ENCODE assay signal across 11 cellular contexts in genomic region chr11:43547411-43547718, GRCh38.
DNase-seq lines count a peak whose midpoint lies in the region; ATAC-seq, FAIRE-seq and TF ChIP-seq lines count a peak whose summit lies in the region.
"Had no signal": no experiment of that assay in that cellular context is flagged by ENCODE, and none has a peak within 500 bp of the region (broad histone marks: within the 10 kb centered on the region; RNA-seq: fewer than 3 reads in every experiment).

No MANE protein-coding gene starts in this region.

- peak; percentile 20 for ATAC-seq in Right ventricle myocardium superior (ENCODE audit: poor library complexity)
- ATAC-seq in left ventricle myocardium superior: no peak
- peak in 3 of 4 donors; percentile 7 to 29 (median 22) for ATAC-seq in right lobe of liver
- ATAC-seq in upper lobe of right lung: peak; percentile 29
- no peak for ATAC-seq in HG03135 (IDR thresholded peaks at IDR 0.05; ENCODE audit: unreplicated experiment)
- ATAC-seq: activated naive CD4-positive, alpha-beta T cell treated with anti-CD3 and anti-CD28 coated beads, Interleukin-2, amount 50 U/mL, for 72 hours had no signal

- TF ChIP-seq POLR2A in right lobe of liver (IDR thresholded peaks at IDR 0.05): no peak

- WGBS in ectodermal cell, 2 experiments: 27 to 29% methylated on average over 26 of the region's 26 CpGs
- 0% methylated on average over 2 of the region's 26 CpGs for WGBS in right lobe of liver (ENCODE audit: insufficient coverage, low coverage, low lambda C conversion rate, missing lambda C conversion rate)
- 2 to 4% (median 4%) methylated on average over 18 to 26 of the region's 26 CpGs for WGBS in small intestine, 3 donors

- CTCF ChIA-PET in activated naive CD4-positive, alpha-beta T cell treated with anti-CD3 and anti-CD28 coated beads, Interleukin-2, amount 10 ng/mL, durations not matched to agents 7 days and 5 days (lab: Charles Lee): no interaction called here

- H3K4me1 ChIP-seq in ectodermal cell (ENCODE audit: control insufficient read depth, insufficient read depth, low read length) (no peaks in the 10 kb centered on the region), right lobe of liver (peaks cover 0 to 4% (median 0%) of the 10 kb centered on the region in 4 donors), upper lobe of right lung (peaks cover 3% of the 10 kb centered on the region), small intestine (ENCODE audit: control insufficient read depth in 2 of 2, insufficient read depth in 1 of 2, low read depth in 1 of 2, low read length in 1 of 2) (no peaks in the 10 kb centered on the region)

- no peak for FAIRE-seq in small intestine (lab: Jason Lieb, UNC)
- FAIRE-seq: GM19239 had no signal

- DNase-seq in Right ventricle myocardium superior (peak; percentile 37), left ventricle myocardium superior (no peak), right lobe of liver (no peak), upper lobe of right lung (peak; percentile 67), small intestine (no peak)
- DNase-seq in activated naive CD4-positive, alpha-beta T cell treated with anti-CD3 and anti-CD28 coated beads, Interleukin-2, amount 10 ng/mL, durations not matched to agents 7 days and 5 days: no peak
- DNase-seq: stimulated activated CD8-positive, alpha-beta memory T cell treated with anti-CD3 and anti-CD28 coated beads, Interleukin-4, amount 100 ng/mL, for 48 hours had no signal

- TF ChIP-seq CTCF in right lobe of liver (IDR thresholded peaks at IDR 0.05): no peak
- no peak for TF ChIP-seq CTCF in upper lobe of right lung (IDR thresholded peaks at IDR 0.05)

- intact Hi-C loops in Right ventricle myocardium superior (cut with DNase I) (no loop called here), left ventricle myocardium superior (cut with micrococcal nuclease) (no loop called here), right lobe of liver (cut with DNase I) (no loop called here), upper lobe of right lung (cut with DNase I) (no loop called here)

- H3K4me1 Mint-ChIP-seq in activated naive CD4-positive, alpha-beta T cell treated with anti-CD3 and anti-CD28 coated beads, Interleukin-2, amount 10 ng/mL, durations not matched to agents 7 days and 5 days: no peaks in the 10 kb centered on the region

- H3K36me3 Mint-ChIP-seq in activated naive CD4-positive, alpha-beta T cell treated with anti-CD3 and anti-CD28 coated beads, Interleukin-2, amount 10 ng/mL, durations not matched to agents 7 days and 5 days: no peaks in the 10 kb centered on the region
- H3K36me3 Mint-ChIP-seq: activated naive CD4-positive, alpha-beta T cell treated with anti-CD3 and anti-CD28 coated beads, Interleukin-2, amount 50 U/mL, for 72 hours had no signal

- H3K36me3 ChIP-seq in ectodermal cell (ENCODE audit: control insufficient read depth, insufficient read depth, low read length): no peaks in the 10 kb centered on the region
- H3K36me3 ChIP-seq in right lobe of liver: no peaks in the 10 kb centered on the region
- H3K36me3 ChIP-seq in upper lobe of right lung: no peaks in the 10 kb centered on the region
- no peaks in the 10 kb centered on the region for H3K36me3 ChIP-seq in small intestine (ENCODE audit: control insufficient read depth in 2 of 2, insufficient read depth in 2 of 2, low read length in 2 of 2)

- peaks cover 46% of the 10 kb centered on the region for H3K27me3 Mint-ChIP-seq in activated naive CD4-positive, alpha-beta T cell treated with anti-CD3 and anti-CD28 coated beads, Interleukin-2, amount 10 ng/mL, durations not matched to agents 7 days and 5 days

- no peak overlapping the region for H3K4me3 Mint-ChIP-seq in activated naive CD4-positive, alpha-beta T cell treated with anti-CD3 and anti-CD28 coated beads, Interleukin-2, amount 10 ng/mL, durations not matched to agents 7 days and 5 days

- no peak overlapping the region for H3K27ac Mint-ChIP-seq in activated naive CD4-positive, alpha-beta T cell treated with anti-CD3 and anti-CD28 coated beads, Interleukin-2, amount 10 ng/mL, durations not matched to agents 7 days and 5 days
- H3K27ac Mint-ChIP-seq: activated naive CD4-positive, alpha-beta T cell treated with anti-CD3 and anti-CD28 coated beads, Interleukin-2, amount 50 U/mL, for 72 hours had no signal

- H3K27me3 ChIP-seq in ectodermal cell (ENCODE audit: control insufficient read depth, insufficient read depth, low read length, poor library complexity, severe bottlenecking) (peaks cover 31% of the 10 kb centered on the region), right lobe of liver (no peaks in the 10 kb centered on the region), upper lobe of right lung (peaks cover 16% of the 10 kb centered on the region), small intestine (ENCODE audit: control insufficient read depth in 2 of 2, insufficient read depth in 2 of 2, low read length in 2 of 2) (peaks cover 0 to 9% of the 10 kb centered on the region in 2 donors)

- H3K9me3 Mint-ChIP-seq in activated naive CD4-positive, alpha-beta T cell treated with anti-CD3 and anti-CD28 coated beads, Interleukin-2, amount 10 ng/mL, durations not matched to agents 7 days and 5 days: no peaks in the 10 kb centered on the region
- H3K9me3 Mint-ChIP-seq: activated naive CD4-positive, alpha-beta T cell treated with anti-CD3 and anti-CD28 coated beads, Interleukin-2, amount 50 U/mL, for 72 hours had no signal

- H3K9me3 ChIP-seq in ectodermal cell (ENCODE audit: control insufficient read depth, low read length): no peaks in the 10 kb centered on the region
- no peaks in the 10 kb centered on the region for H3K9me3 ChIP-seq in right lobe of liver
- H3K9me3 ChIP-seq in upper lobe of right lung: no peaks in the 10 kb centered on the region
- H3K9me3 ChIP-seq in small intestine (ENCODE audit: control insufficient read depth, low read depth): no peaks in the 10 kb centered on the region

- H3K27ac ChIP-seq in ectodermal cell (ENCODE audit: insufficient read depth, low read depth, low read length, poor library complexity, severe bottlenecking): no peak overlapping the region
- H3K27ac ChIP-seq in right lobe of liver: no peak overlapping the region
- H3K27ac ChIP-seq in upper lobe of right lung: no peak overlapping the region
- no peak overlapping the region for H3K27ac ChIP-seq in small intestine (ENCODE audit: low read depth in 1 of 2, low read length in 1 of 2)

- peak overlapping the region; percentile 22 for H3K4me3 ChIP-seq in ectodermal cell (ENCODE audit: insufficient read depth, low read depth, low read length)
- H3K4me3 ChIP-seq in right lobe of liver: peak overlapping the region in 1 of 3 donors; percentile 21
- peak overlapping the region; percentile 26 for H3K4me3 ChIP-seq in upper lobe of right lung
- peak overlapping the region in 1 of 2 donors; percentile 21 for H3K4me3 ChIP-seq in small intestine (ENCODE audit: low read depth in 1 of 2, low read length in 2 of 2)

Comparison
In these comparisons a context has a peak if more than half of its experiments do, and no peak if none do; other contexts are left out.
1. ATAC-seq: peak in Right ventricle myocardium superior (single experiment), right lobe of liver (3 of 4) and upper lobe of right lung (single experiment); none in left ventricle myocardium superior (single experiment) and HG03135 (single experiment).
2. DNase-seq: peak in Right ventricle myocardium superior (single experiment) and upper lobe of right lung (single experiment); none in left ventricle myocardium superior (single experiment), right lobe of liver (0 of 3), activated naive CD4-positive, alpha-beta T cell treated with anti-CD3 and anti-CD28 coated beads, Interleukin-2, amount 10 ng/mL, durations not matched to agents 7 days and 5 days (single experiment) and small intestine (single experiment).